Comparison of ENCODE assay signal across 3 cellular contexts in the genomic region with DNA sequence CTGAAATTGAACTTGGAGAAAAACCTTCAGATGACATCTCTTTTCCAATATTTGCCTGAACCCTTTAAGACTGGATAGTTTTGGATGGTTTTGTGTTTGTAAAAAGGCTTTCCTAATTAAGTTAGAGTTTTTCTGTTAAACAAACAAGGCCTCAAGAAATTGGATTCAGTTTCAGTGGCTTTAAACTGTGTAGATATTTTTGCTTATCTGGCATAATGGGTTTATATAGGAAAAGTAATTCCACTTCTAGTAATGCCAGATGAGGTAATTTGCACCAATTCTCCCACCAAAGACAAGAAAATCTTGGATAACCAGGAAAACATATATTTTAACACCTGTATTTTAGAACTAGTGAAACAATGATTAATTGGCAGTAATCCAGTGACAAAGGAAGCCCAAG.
TF ChIP-seq lines count a peak whose summit lies in the region.

No MANE protein-coding gene starts in this region.

TF ChIP-seq in HEK293, 187 proteins besides CTCF, POLR2A, EP300 and RAD21:
- TF ChIP-seq, protein P1, sequence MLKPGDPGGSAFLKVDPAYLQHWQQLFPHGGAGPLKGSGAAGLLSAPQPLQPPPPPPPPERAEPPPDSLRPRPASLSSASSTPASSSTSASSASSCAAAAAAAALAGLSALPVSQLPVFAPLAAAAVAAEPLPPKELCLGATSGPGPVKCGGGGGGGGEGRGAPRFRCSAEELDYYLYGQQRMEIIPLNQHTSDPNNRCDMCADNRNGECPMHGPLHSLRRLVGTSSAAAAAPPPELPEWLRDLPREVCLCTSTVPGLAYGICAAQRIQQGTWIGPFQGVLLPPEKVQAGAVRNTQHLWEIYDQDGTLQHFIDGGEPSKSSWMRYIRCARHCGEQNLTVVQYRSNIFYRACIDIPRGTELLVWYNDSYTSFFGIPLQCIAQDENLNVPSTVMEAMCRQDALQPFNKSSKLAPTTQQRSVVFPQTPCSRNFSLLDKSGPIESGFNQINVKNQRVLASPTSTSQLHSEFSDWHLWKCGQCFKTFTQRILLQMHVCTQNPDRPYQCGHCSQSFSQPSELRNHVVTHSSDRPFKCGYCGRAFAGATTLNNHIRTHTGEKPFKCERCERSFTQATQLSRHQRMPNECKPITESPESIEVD (tag by site-specific recombination; IDR thresholded peaks at IDR 0.05) = peak; percentile 44; the same call in 1 of the 2 replicates
- TF ChIP-seq ZNF146 (tag by site-specific recombination; IDR thresholded peaks at IDR 0.05) (no peak), ZFP41 (tag by site-specific recombination; IDR thresholded peaks at IDR 0.05; ENCODE audit: borderline replicate concordance) (no peak), ZBTB7A (tag by site-specific recombination; IDR thresholded peaks at IDR 0.05; ENCODE audit: low read depth) (no peak), ZNF600 (tag by site-specific recombination; IDR thresholded peaks at IDR 0.05) (no peak), ZNF433 (tag by site-specific recombination; IDR thresholded peaks at IDR 0.05; ENCODE audit: low read depth) (no peak)
- TF ChIP-seq, protein P2, sequence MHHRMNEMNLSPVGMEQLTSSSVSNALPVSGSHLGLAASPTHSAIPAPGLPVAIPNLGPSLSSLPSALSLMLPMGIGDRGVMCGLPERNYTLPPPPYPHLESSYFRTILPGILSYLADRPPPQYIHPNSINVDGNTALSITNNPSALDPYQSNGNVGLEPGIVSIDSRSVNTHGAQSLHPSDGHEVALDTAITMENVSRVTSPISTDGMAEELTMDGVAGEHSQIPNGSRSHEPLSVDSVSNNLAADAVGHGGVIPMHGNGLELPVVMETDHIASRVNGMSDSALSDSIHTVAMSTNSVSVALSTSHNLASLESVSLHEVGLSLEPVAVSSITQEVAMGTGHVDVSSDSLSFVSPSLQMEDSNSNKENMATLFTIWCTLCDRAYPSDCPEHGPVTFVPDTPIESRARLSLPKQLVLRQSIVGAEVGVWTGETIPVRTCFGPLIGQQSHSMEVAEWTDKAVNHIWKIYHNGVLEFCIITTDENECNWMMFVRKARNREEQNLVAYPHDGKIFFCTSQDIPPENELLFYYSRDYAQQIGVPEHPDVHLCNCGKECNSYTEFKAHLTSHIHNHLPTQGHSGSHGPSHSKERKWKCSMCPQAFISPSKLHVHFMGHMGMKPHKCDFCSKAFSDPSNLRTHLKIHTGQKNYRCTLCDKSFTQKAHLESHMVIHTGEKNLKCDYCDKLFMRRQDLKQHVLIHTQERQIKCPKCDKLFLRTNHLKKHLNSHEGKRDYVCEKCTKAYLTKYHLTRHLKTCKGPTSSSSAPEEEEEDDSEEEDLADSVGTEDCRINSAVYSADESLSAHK (tag by site-specific recombination; IDR thresholded peaks at IDR 0.05) = no peak

TF ChIP-seq in IMR-90, 13 proteins besides CTCF, POLR2A, EP300 and RAD21:
- peak; percentile 55 for TF ChIP-seq MAFK (IDR thresholded peaks at IDR 0.05; ENCODE audit: low read depth, low read length)
- TF ChIP-seq MXI1 (IDR thresholded peaks at IDR 0.05; ENCODE audit: borderline replicate concordance, low read depth, low read length) = no peak
- TF ChIP-seq CHD1 (IDR thresholded peaks at IDR 0.05; ENCODE audit: low read depth, low read length) = no peak

TF ChIP-seq in endothelial cell of umbilical vein, 7 proteins besides CTCF, POLR2A, EP300 and RAD21:
- TF ChIP-seq, protein P3, sequence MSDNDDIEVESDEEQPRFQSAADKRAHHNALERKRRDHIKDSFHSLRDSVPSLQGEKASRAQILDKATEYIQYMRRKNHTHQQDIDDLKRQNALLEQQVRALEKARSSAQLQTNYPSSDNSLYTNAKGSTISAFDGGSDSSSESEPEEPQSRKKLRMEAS (IDR thresholded peaks at IDR 0.05; ENCODE audit: insufficient read depth, insufficient read length) = no peak
- TF ChIP-seq EZH2 (IDR thresholded peaks at IDR 0.05; ENCODE audit: borderline replicate concordance, low read depth, low read length, severe bottlenecking) = no peak
- TF ChIP-seq MYC (IDR thresholded peaks at IDR 0.05; ENCODE audit: low read depth, low read length) = no peak
- TF ChIP-seq GATA2 (IDR thresholded peaks at IDR 0.05; ENCODE audit: insufficient read depth, insufficient read length, low read depth, low read length) = no peak
- TF ChIP-seq JUN (IDR thresholded peaks at IDR 0.05; ENCODE audit: borderline replicate concordance, insufficient read depth, insufficient read length, low read depth) = no peak
